In the genomic region with DNA sequence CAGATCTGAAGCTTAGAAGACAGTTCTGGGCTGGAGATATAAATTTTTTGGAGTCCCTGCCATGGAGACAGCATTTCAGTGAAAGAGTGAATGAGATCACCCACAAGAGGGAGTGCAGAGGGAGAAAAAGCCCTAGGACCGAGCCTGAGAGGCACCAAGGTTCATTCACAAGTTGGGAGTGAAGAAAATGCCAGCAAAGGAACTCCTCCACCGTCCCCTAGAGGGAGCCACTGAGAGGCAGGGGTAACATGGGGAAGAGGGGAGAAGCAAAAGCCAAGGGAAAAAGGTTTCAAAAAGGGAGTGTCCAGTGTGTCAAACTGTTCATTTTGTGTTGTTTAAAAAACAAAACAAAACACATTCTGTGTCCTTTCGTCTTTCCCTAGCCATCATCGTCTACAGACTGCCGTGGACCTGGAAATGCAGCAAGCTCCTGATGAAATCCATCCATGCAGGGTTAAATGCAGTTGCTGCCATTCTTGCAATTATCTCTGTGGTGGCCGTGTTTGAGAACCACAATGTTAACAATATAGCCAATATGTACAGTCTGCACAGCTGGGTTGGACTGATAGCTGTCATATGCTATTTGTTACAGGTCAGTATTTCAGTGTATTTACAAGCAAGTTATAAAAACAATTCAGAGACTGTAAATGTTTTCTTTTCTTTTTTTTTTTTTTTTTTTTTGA, we compare ENCODE assay signal across 9 cellular contexts. TPM values are rescaled to one million over a fixed set of nuclear protein-coding genes. Genes with fewer than 3 reads are reported as not detected.
DNase-seq lines count a peak whose midpoint lies in the region; ATAC-seq, FAIRE-seq and TF ChIP-seq lines count a peak whose summit lies in the region.
"Had no signal": no experiment of that assay in that cellular context is flagged by ENCODE, and none has a peak within 500 bp of the region (broad histone marks: within the 10 kb centered on the region; RNA-seq: fewer than 3 reads in every experiment).

No MANE protein-coding gene starts in this region.

- POLR2A ChIA-PET in HepG2 (lab: Yijun Ruan, JAX), result no interaction called here

- no peaks in the 10 kb centered on the region for H4K20me1 ChIP-seq in DND-41 (ENCODE audit: insufficient read depth, low read length)
- no peaks in the 10 kb centered on the region for H4K20me1 ChIP-seq in SU-DHL-6 (ENCODE audit: low read depth, low read length)
- H4K20me1 ChIP-seq in HepG2 (ENCODE audit: insufficient read depth, low read length), result no peaks in the 10 kb centered on the region

- CTCF ChIA-PET in HepG2 (lab: Yijun Ruan, JAX; ENCODE audit: low intra/inter-chr PET ratio, low total read pairs), result no interaction called here

- H3K4me2 ChIP-seq in DND-41 (ENCODE audit: insufficient read depth, low read length) (no peak overlapping the region), SU-DHL-6 (ENCODE audit: low read depth, low read length, poor library complexity, severe bottlenecking) (no peak overlapping the region), HepG2 (ENCODE audit: low read depth, low read length) (no peak overlapping the region)

- H3F3A ChIP-seq in SU-DHL-6 (ENCODE audit: insufficient read depth), result no peaks in the 10 kb centered on the region

- no peak for FAIRE-seq in HepG2 (lab: Jason Lieb, UNC)

- no peak overlapping the region for H2AFZ ChIP-seq in DND-41 (ENCODE audit: low read depth, low read length)
- no peak overlapping the region for H2AFZ ChIP-seq in SU-DHL-6 (ENCODE audit: low read depth, low read length, severe bottlenecking)
- H2AFZ ChIP-seq in HepG2 (ENCODE audit: low read length), result no peak overlapping the region

- H3K4me1 ChIP-seq in DND-41 (ENCODE audit: insufficient read depth, low read length), result no peaks in the 10 kb centered on the region
- no peaks in the 10 kb centered on the region for H3K4me1 ChIP-seq in HepG2 (ENCODE audit: insufficient read depth, low read length)

- no peak for TF ChIP-seq RAD21 in HepG2 (CRISPR knock-in tag; IDR thresholded peaks at IDR 0.05)

- no peak for TF ChIP-seq POLR2A in HepG2 (IDR thresholded peaks at IDR 0.05; ENCODE audit: insufficient read depth in 1 of 2, low read depth in 2 of 2, low read length in 2 of 2)

- no TSS peak for BruUV-seq in HepG2 (replicated peaks; lab: Mats Ljungman, UMichigan)

- intact Hi-C loops in HepG2 (cut with micrococcal nuclease; ENCODE audit: unreplicated experiment), result no loop called here

- no peaks in the 10 kb centered on the region for H3K27me3 Mint-ChIP-seq in HFFc6 (ENCODE audit: insufficient read depth)
- peaks cover 10% of the 10 kb centered on the region for H3K27me3 Mint-ChIP-seq in activated naive CD8-positive, alpha-beta T cell treated with anti-CD3 and anti-CD28 coated beads, Interleukin-2, amount 50 U/mL, for 24 hours

- ATAC-seq in DND-41 (ENCODE audit: insufficient read depth, low read depth) (no peak), HepG2 (peak; percentile 37; the same call in 2 of the 3 replicates), HG03378 (IDR thresholded peaks at IDR 0.05; ENCODE audit: unreplicated experiment) (no peak)
- no peak for ATAC-seq in activated naive CD8-positive, alpha-beta T cell treated with anti-CD3 and anti-CD28 coated beads, Interleukin-2, amount 50 U/mL, for 24 hours

- H3K9ac ChIP-seq in DND-41 (ENCODE audit: low read depth, low read length) (no peak overlapping the region), SU-DHL-6 (ENCODE audit: low read length) (no peak overlapping the region), HepG2 (ENCODE audit: insufficient read depth, low read depth, low read length) (no peak overlapping the region)

- H3K27me3 ChIP-seq in DND-41 (ENCODE audit: insufficient read depth, low read length, poor library complexity) (no peaks in the 10 kb centered on the region), SU-DHL-6 (ENCODE audit: low read length) (no peaks in the 10 kb centered on the region), HepG2 (ENCODE audit: control insufficient read depth in 1 of 2, insufficient read depth in 2 of 2, low read length in 2 of 2) (no peaks in the 10 kb centered on the region)

- H3K36me3 ChIP-seq in DND-41 (ENCODE audit: insufficient read depth, low read length) (no peaks in the 10 kb centered on the region), SU-DHL-6 (ENCODE audit: low read length) (no peaks in the 10 kb centered on the region), HepG2 (replicated peaks in 1 of 2; ENCODE audit: control insufficient read depth in 1 of 2, insufficient read depth in 2 of 2, low read length in 2 of 2) (no peaks in the 10 kb centered on the region)

- no peaks in the 10 kb centered on the region for H3K9me3 Mint-ChIP-seq in HFFc6
- H3K9me3 Mint-ChIP-seq in activated naive CD8-positive, alpha-beta T cell treated with anti-CD3 and anti-CD28 coated beads, Interleukin-2, amount 50 U/mL, for 24 hours, result no peaks in the 10 kb centered on the region

- TF ChIP-seq EP300 in HepG2 (IDR thresholded peaks at IDR 0.05; ENCODE audit: low read depth in 2 of 2, low read length in 2 of 2) (no peak), HepG2 (CRISPR knock-in tag; IDR thresholded peaks at IDR 0.05; ENCODE audit: borderline replicate concordance) (no peak)

- H3K4me1 Mint-ChIP-seq in HFFc6 (ENCODE audit: low read depth), result peaks cover 25% of the 10 kb centered on the region
- H3K4me1 Mint-ChIP-seq in activated naive CD8-positive, alpha-beta T cell treated with anti-CD3 and anti-CD28 coated beads, Interleukin-2, amount 50 U/mL, for 24 hours, result no peaks in the 10 kb centered on the region

- H3K27ac ChIP-seq in DND-41 (ENCODE audit: low read length) (no peak overlapping the region), SU-DHL-6 (ENCODE audit: low read depth, low read length) (no peak overlapping the region), HepG2 (ENCODE audit: extremely low read length, insufficient read depth, low read length) (no peak overlapping the region)

- in situ Hi-C loops in HepG2 (cut with HindIII; ENCODE audit: extremely low pct_ligation_motif_present, low pct_unique_long_range_greater_than_20kb), result no loop called here

- peak; percentile 61 for TF ChIP-seq CTCF in DND-41 (IDR thresholded peaks at IDR 0.05; ENCODE audit: borderline replicate concordance, extremely low read depth, low read length, poor library complexity, severe bottlenecking)
- TF ChIP-seq CTCF in HFFc6 (IDR thresholded peaks at IDR 0.05), result peak; percentile 71
- peak; percentile 31 for TF ChIP-seq CTCF in SU-DHL-6 (IDR thresholded peaks at IDR 0.05; ENCODE audit: insufficient read depth, low read length, poor library complexity, severe bottlenecking)
- peak; percentile 44 for TF ChIP-seq CTCF in HepG2 (CRISPR knock-in tag; IDR thresholded peaks at IDR 0.05)

- H3K4me3 ChIP-seq in DND-41 (ENCODE audit: low read depth in 1 of 2, low read length in 2 of 2) (no peak overlapping the region), SU-DHL-6 (ENCODE audit: insufficient read depth, low read length, poor library complexity, severe bottlenecking) (no peak overlapping the region), HepG2 (replicated peaks in 1 of 3; ENCODE audit: insufficient read depth in 1 of 3, low read depth in 2 of 3, low read length in 3 of 3) (no peak overlapping the region)

- no peaks in the 10 kb centered on the region for H3K9me2 ChIP-seq in SU-DHL-6 (replicated peaks; ENCODE audit: insufficient read depth, low read length)

- H3K27ac Mint-ChIP-seq in HFFc6, result no peak overlapping the region
- H3K27ac Mint-ChIP-seq in activated naive CD8-positive, alpha-beta T cell treated with anti-CD3 and anti-CD28 coated beads, Interleukin-2, amount 50 U/mL, for 24 hours, result no peak overlapping the region

- DNase-seq in DND-41, result peak; percentile 14
- DNase-seq in HFFc6, result no peak
- DNase-seq in HepG2 (ENCODE audit: low spot score), result no peak
- DNase-seq in DMS153 treated with DMSO at 0.1 percent for 48 hours (lab: John Stamatoyannopoulos, UW; ENCODE audit: unreplicated experiment), result no peak
- no peak for DNase-seq in activated naive CD8-positive, alpha-beta T cell treated with anti-CD3 and anti-CD28 coated beads, Interleukin-2, amount 50 U/mL, for 24 hours
- DNase-seq in SW480 (ENCODE audit: low spot score), result no peak
- DNase-seq: NCI-H2171 had no signal

- WGBS in HepG2 (ENCODE audit: low lambda C conversion rate), result 43% methylated on average over 6 of the region's 6 CpGs

- H3K9me3 ChIP-seq in DND-41 (ENCODE audit: insufficient read depth, low read length, severe bottlenecking) (no peaks in the 10 kb centered on the region), SU-DHL-6 (ENCODE audit: insufficient read depth, low read length) (no peaks in the 10 kb centered on the region), HepG2 (ENCODE audit: low read length) (no peaks in the 10 kb centered on the region)

- H3K36me3 Mint-ChIP-seq in HFFc6 (ENCODE audit: low read depth), result peaks cover 22% of the 10 kb centered on the region
- H3K36me3 Mint-ChIP-seq in activated naive CD8-positive, alpha-beta T cell treated with anti-CD3 and anti-CD28 coated beads, Interleukin-2, amount 50 U/mL, for 24 hours (ENCODE audit: low read depth), result no peaks in the 10 kb centered on the region

- H3K79me2 ChIP-seq in DND-41 (ENCODE audit: insufficient read depth, low read length) (no peaks in the 10 kb centered on the region), SU-DHL-6 (ENCODE audit: insufficient read depth, low read length) (no peaks in the 10 kb centered on the region), HepG2 (ENCODE audit: insufficient read depth, low read length) (no peaks in the 10 kb centered on the region)

- H3K4me3 Mint-ChIP-seq in HFFc6, result no peak overlapping the region
- H3K4me3 Mint-ChIP-seq in activated naive CD8-positive, alpha-beta T cell treated with anti-CD3 and anti-CD28 coated beads, Interleukin-2, amount 50 U/mL, for 24 hours, result no peak overlapping the region

RNA-seq across cellular contexts. Expression of a gene that starts 19.1 kb away (rescaled TPM):
- 100 to 1,000 TPM; 108 to 141 (median 131) TPM for total RNA-seq in HFFc6 (2021; fragmentation: NEBNext Ultra II Directional; extraction: Animal tissue kit (Norgen Biotek cat#: 25700))
- total RNA-seq in HepG2 (2016; rRNA removed; fragmentation: Illumina TruSeq; extraction: Trizol), result 0.34 and 0.42 TPM in 2 replicates
- 0.30 and 0.53 TPM in 2 replicates for total RNA-seq in HepG2 (2016; cell fraction: cytosol; rRNA removed; fragmentation: Illumina TruSeq; extraction: Trizol; ENCODE audit: low read depth)
- 0.27 and 0.58 TPM in 2 replicates for total RNA-seq in HepG2 (2016; cell fraction: insoluble cytoplasmic fraction; rRNA removed; fragmentation: Illumina TruSeq; extraction: Trizol)
- 0.49 and 0.76 TPM in 2 replicates for total RNA-seq in HepG2 (2016; cell fraction: membrane; rRNA removed; fragmentation: Illumina TruSeq; extraction: Trizol)
- 0.22 and 0.85 TPM in 2 replicates for total RNA-seq in HepG2 (2016; cell fraction: nucleus; rRNA removed; fragmentation: Illumina TruSeq; extraction: Trizol)
- 0.13 and 0.51 TPM in 2 replicates for polyA plus RNA-seq in HepG2 (2011; rRNA removed)
- 0.40 and 0.75 TPM in 2 replicates for polyA plus RNA-seq in HepG2 (2011; cell fraction: cytosol; rRNA removed)
- polyA plus RNA-seq in HepG2 (2011; cell fraction: nucleus; rRNA removed), result 0.14 and 0.19 TPM in 2 replicates
- polyA plus RNA-seq in HepG2 (2012), result 0.23 and 0.25 TPM in 2 replicates
- polyA plus RNA-seq in HepG2 (2016; cell fraction: cytosol; fragmentation: Illumina TruSeq; extraction: Trizol; ENCODE audit: low read depth), result 0.27 and 0.35 TPM in 2 replicates
- 0.56 and 0.59 TPM in 2 replicates for polyA plus RNA-seq in HepG2 (2016; cell fraction: insoluble cytoplasmic fraction; fragmentation: Illumina TruSeq; extraction: Trizol; ENCODE audit: low read depth)
- 0.32 and 0.33 TPM in 2 replicates for polyA plus RNA-seq in HepG2 (2016; cell fraction: membrane; fragmentation: Illumina TruSeq; extraction: Trizol; ENCODE audit: low read depth)
- 0.43 and 0.75 TPM in 2 replicates for polyA plus RNA-seq in HepG2 (2016; cell fraction: nucleus; fragmentation: Illumina TruSeq; extraction: Trizol; ENCODE audit: insufficient read depth, low read depth)
- 0.52 and 4.2 TPM in 2 replicates for polyA minus RNA-seq in HepG2 (2011; rRNA and poly(A)+ RNA removed; ENCODE audit: low replicate concordance)
- 0.40 and 0.97 TPM in 2 replicates for polyA minus RNA-seq in HepG2 (2011; cell fraction: cytosol; rRNA and poly(A)+ RNA removed)
- polyA minus RNA-seq in HepG2 (2011; cell fraction: nucleus; rRNA and poly(A)+ RNA removed), result 0.25 and 0.77 TPM in 2 replicates

Comparison
In these comparisons a context has a peak if more than half of its experiments do, and no peak if none do; other contexts are left out.
1. RNA of a gene that starts 19.1 kb away (total RNA-seq): 108 to 141 TPM in HFFc6; 0.22 to 0.85 TPM in HepG2; every median in the first group is over 10 times any median in the second.
2. Peak in every context shown above with its lines, with median percentiles within 50 percentile points of each other: CTCF ChIP-seq.